In the genomic region with DNA sequence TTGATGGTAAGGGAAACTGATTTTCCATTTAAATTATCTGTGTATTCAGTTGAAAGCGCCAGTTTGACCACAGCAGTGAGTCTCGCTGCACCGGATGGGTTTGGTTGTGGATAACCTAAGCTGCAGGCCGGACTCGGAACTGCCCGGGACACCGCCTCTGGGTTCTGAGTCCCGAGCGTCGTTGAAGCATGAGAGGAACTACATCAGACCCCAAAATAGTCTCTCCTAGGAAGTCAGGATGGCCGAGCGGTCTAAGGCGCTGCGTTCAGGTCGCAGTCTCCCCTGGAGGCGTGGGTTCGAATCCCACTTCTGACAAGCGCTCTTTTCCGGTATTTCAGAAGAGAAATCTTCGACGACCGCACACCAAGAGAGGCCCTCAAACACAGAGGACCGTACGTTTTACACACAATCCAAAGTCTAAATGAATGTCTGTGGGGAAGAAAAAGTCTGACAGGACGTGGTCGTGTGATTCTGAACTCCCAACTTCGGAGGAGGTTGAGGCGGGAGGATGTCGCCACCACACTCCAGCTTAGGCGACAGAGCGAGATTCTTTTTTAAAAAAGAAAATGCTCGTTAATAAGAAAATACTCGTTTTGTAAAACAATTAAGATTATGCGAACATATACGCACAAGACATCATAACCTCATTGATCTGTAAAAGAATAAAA, we compare ENCODE assay signal across 8 cellular contexts. TPM values are rescaled to one million over a fixed set of nuclear protein-coding genes. Genes with fewer than 3 reads are reported as not detected.
DNase-seq lines count a peak whose midpoint lies in the region; ATAC-seq lines count a peak whose summit lies in the region.

No MANE protein-coding gene starts in this region.

- no CpG with 5 or more reads among the region's 35 CpGs for WGBS in mesendoderm (ENCODE audit: extremely low coverage, insufficient coverage, low lambda C conversion rate)

- H3K56ac ChIP-seq in mesendoderm (ENCODE audit: low read length) = peak overlapping the region; percentile 67

- H4K5ac ChIP-seq in mesendoderm (ENCODE audit: low read length) = no peak overlapping the region

- no peaks in the 10 kb centered on the region for H3K79me1 ChIP-seq in mesendoderm (ENCODE audit: low read length)

- no peak overlapping the region for H2BK15ac ChIP-seq in mesendoderm (replicated peaks; ENCODE audit: low read depth)

- H3K27ac ChIP-seq in mesendoderm (ENCODE audit: low read depth, low read length) = no peak overlapping the region

- H3K4me3 ChIP-seq in endocrine pancreas (ENCODE audit: control insufficient read depth, insufficient read depth, low read length) (peak overlapping the region; percentile 64), mesendoderm (ENCODE audit: low read length) (peak overlapping the region; percentile 70)

- DNase-seq in C1 segment of cervical spinal cord (lab: John Stamatoyannopoulos, UW) (peak in 12 of 14 donors; percentile 57 to 90 (median 81)), mesendoderm (peak; percentile 99)
- DNase-seq in NK-92 treated with Interleukin-12 subunit alpha and Interleukin-12 subunit beta, amount 100 ng/mL, for 24 hours (lab: John Stamatoyannopoulos, UW) = peak; percentile 65
- peak; percentile 62 to 89 (median 80) for DNase-seq in activated CD8-positive, alpha-beta memory T cell treated with anti-CD3 and anti-CD28 coated beads for 48 hours (ENCODE audit: low read depth in 2 of 3, low spot score in 2 of 3)
- peak; percentile 66 for DNase-seq in stimulated activated CD8-positive, alpha-beta memory T cell treated with anti-CD3 and anti-CD28 coated beads, Interleukin-15, amount 100 ng/mL, for 1 hour (ENCODE audit: low read depth)

- H3K27me3 ChIP-seq in endocrine pancreas (ENCODE audit: control insufficient read depth, insufficient read depth, low read length) (no peaks in the 10 kb centered on the region), mesendoderm (ENCODE audit: insufficient read depth, low read length, poor library complexity) (no peaks in the 10 kb centered on the region)

- no peak overlapping the region for H3K23ac ChIP-seq in mesendoderm (ENCODE audit: low read length)

- H2BK5ac ChIP-seq in mesendoderm (ENCODE audit: low read length) = no peak overlapping the region

- H3K4me1 ChIP-seq in endocrine pancreas (ENCODE audit: control insufficient read depth, insufficient read depth, low read length) (no peaks in the 10 kb centered on the region), mesendoderm (ENCODE audit: control insufficient read depth, low read depth, low read length) (no peaks in the 10 kb centered on the region)

- no peak overlapping the region for H3K9ac ChIP-seq in endocrine pancreas (ENCODE audit: control insufficient read depth, insufficient read depth, low read length)
- H3K9ac ChIP-seq in mesendoderm (ENCODE audit: low read length) = peak overlapping the region; percentile 60

- no peak overlapping the region for H3K4ac ChIP-seq in mesendoderm (ENCODE audit: low read depth, low read length)

- no peak overlapping the region for H3K18ac ChIP-seq in mesendoderm (ENCODE audit: low read length)

- H3K36me3 ChIP-seq in endocrine pancreas (ENCODE audit: control insufficient read depth, insufficient read depth, low read length) (no peaks in the 10 kb centered on the region), mesendoderm (ENCODE audit: control insufficient read depth, insufficient read depth, low read length) (no peaks in the 10 kb centered on the region)

- no peak overlapping the region for H4K8ac ChIP-seq in mesendoderm (ENCODE audit: low read depth, low read length)

- H2AK5ac ChIP-seq in mesendoderm (ENCODE audit: low read length) = no peak overlapping the region

- ATAC-seq in GM19438 (IDR thresholded peaks at IDR 0.05; ENCODE audit: low read depth, unreplicated experiment) = peak; percentile 53
- ATAC-seq in HG03565 (IDR thresholded peaks at IDR 0.05; ENCODE audit: unreplicated experiment) = peak; percentile 27

- H2BK120ac ChIP-seq in mesendoderm (ENCODE audit: low read depth, low read length) = no peak overlapping the region

- H3K79me2 ChIP-seq in mesendoderm (ENCODE audit: control insufficient read depth, insufficient read depth, low read length) = no peaks in the 10 kb centered on the region

- H3K4me2 ChIP-seq in mesendoderm (ENCODE audit: low read length) = peak overlapping the region; percentile 56

- H3K9me3 ChIP-seq in endocrine pancreas (ENCODE audit: control insufficient read depth, low read length) = no peaks in the 10 kb centered on the region

RNA-seq across cellular contexts. Expression of a gene that starts 15.4 kb away (rescaled TPM):
- polyA plus RNA-seq in mesendoderm (2013, experiment 1 of 2) = 0.97 TPM
- polyA plus RNA-seq in mesendoderm (2013, experiment 2 of 2) = 0.91 TPM

RNA-seq across cellular contexts. Expression of a gene that starts 54.8 kb away (rescaled TPM):
- polyA plus RNA-seq in mesendoderm (2013, experiment 1 of 2) = 16.7 TPM
- polyA plus RNA-seq in mesendoderm (2013, experiment 2 of 2) = 16.9 TPM

RNA-seq across cellular contexts. Expression of a gene that starts 58.7 kb away (rescaled TPM):
- 0.03 TPM for polyA plus RNA-seq in mesendoderm (2013, experiment 1 of 2)
- 0.01 TPM for polyA plus RNA-seq in mesendoderm (2013, experiment 2 of 2)
